Comparison of ENCODE assay signal across 19 cellular contexts in the genomic region with DNA sequence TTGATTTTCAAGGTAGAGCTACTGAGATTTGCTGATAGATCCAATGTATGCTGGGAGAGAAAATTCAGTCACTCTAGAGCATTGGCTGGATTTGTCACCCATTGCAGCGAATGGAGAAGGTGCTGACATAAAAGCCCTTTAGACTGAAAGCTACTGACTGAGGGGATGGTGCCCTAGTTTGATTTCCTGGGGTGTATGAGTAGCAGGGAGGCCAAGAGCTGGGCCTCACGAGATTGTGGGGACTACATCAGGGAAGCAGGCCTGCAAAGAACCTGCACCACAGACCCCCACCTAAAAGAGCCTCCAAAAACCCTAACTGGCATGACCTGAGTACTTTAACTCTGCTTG. TPM values are rescaled to one million over a fixed set of nuclear protein-coding genes. Genes with fewer than 3 reads are reported as not detected.
DNase-seq lines count a peak whose midpoint lies in the region; ATAC-seq, FAIRE-seq and TF ChIP-seq lines count a peak whose summit lies in the region.
"Had no signal": no experiment of that assay in that cellular context is flagged by ENCODE, and none has a peak within 500 bp of the region (broad histone marks: within the 10 kb centered on the region; RNA-seq: fewer than 3 reads in every experiment).

No MANE protein-coding gene starts in this region.

- no peak for ATAC-seq in activated naive CD8-positive, alpha-beta T cell treated with anti-CD3 and anti-CD28 coated beads, Interleukin-2, amount 50 U/mL, for 24 hours
- ATAC-seq in HG02678 (IDR thresholded peaks at IDR 0.05; ENCODE audit: unreplicated experiment): no peak
- ATAC-seq: A549 had no signal

- no peak overlapping the region for H3K4me3 ChIP-seq in neural progenitor cell
- H3K4me3 ChIP-seq: A549 had no signal

- TF ChIP-seq CTCF in HFFc6 (IDR thresholded peaks at IDR 0.05) (no peak), neural progenitor cell (IDR thresholded peaks at IDR 0.05) (no peak)

- peak overlapping the region; percentile 61 for H3K27ac Mint-ChIP-seq in activated naive CD8-positive, alpha-beta T cell
- H3K27ac Mint-ChIP-seq in activated naive CD8-positive, alpha-beta T cell treated with anti-CD3 and anti-CD28 coated beads, Interleukin-2, amount 50 U/mL, for 24 hours: no peak overlapping the region
- H3K27ac Mint-ChIP-seq in HFFc6 (peak overlapping the region; percentile 0; the same call in 1 of the 2 replicates), neural progenitor cell (peak overlapping the region; percentile 20)

- no peak overlapping the region for H2AFZ ChIP-seq in neural progenitor cell (replicated peaks)

- H3K27ac ChIP-seq in angular gyrus (ENCODE audit: low read depth, low read length): peak overlapping the region; percentile 26
- H3K27ac ChIP-seq in neural progenitor cell: no peak overlapping the region
- H3K27ac ChIP-seq: A549 had no signal

- H3K4me3 Mint-ChIP-seq in activated naive CD8-positive, alpha-beta T cell: no peak overlapping the region
- no peak overlapping the region for H3K4me3 Mint-ChIP-seq in activated naive CD8-positive, alpha-beta T cell treated with anti-CD3 and anti-CD28 coated beads, Interleukin-2, amount 50 U/mL, for 24 hours
- H3K4me3 Mint-ChIP-seq in HFFc6 (no peak overlapping the region), neural progenitor cell (no peak overlapping the region)
- H3K4me3 Mint-ChIP-seq: CD14-positive monocyte had no signal

- no peaks in the 10 kb centered on the region for H4K20me1 ChIP-seq in neural progenitor cell (ENCODE audit: low read depth)

- H3K9me3 Mint-ChIP-seq in activated naive CD8-positive, alpha-beta T cell (ENCODE audit: low read depth): no peaks in the 10 kb centered on the region
- H3K9me3 Mint-ChIP-seq in activated naive CD8-positive, alpha-beta T cell treated with anti-CD3 and anti-CD28 coated beads, Interleukin-2, amount 50 U/mL, for 24 hours: no peaks in the 10 kb centered on the region
- no peaks in the 10 kb centered on the region for H3K9me3 Mint-ChIP-seq in HFFc6
- H3K9me3 Mint-ChIP-seq in neural progenitor cell: peaks cover 3% of the 10 kb centered on the region
- H3K9me3 Mint-ChIP-seq: CD14-positive monocyte had no signal

- no peaks in the 10 kb centered on the region for H3K4me1 ChIP-seq in neural progenitor cell
- H3K4me1 ChIP-seq: A549 had no signal

- H3K27me3 ChIP-seq in neural progenitor cell: no peaks in the 10 kb centered on the region

- no peak for DNase-seq in activated naive CD8-positive, alpha-beta T cell treated with anti-CD3 and anti-CD28 coated beads, Interleukin-2, amount 50 U/mL, for 24 hours
- no peak for DNase-seq in HFFc6
- no peak for DNase-seq in neural progenitor cell (ENCODE audit: low spot score)
- DNase-seq in urothelium cell line (ENCODE audit: low spot score): no peak
- DNase-seq in NCI-H1930 (lab: John Stamatoyannopoulos, UW): no peak
- DNase-seq: DND-41, GDM1, KBM-7, NCI-H1092 treated with DMSO at 0.1 percent for 48 hours, NCI-H187, NCI-H2171 treated with DMSO at 0.1 percent for 48 hours, NCI-H82 had no signal

- FAIRE-seq in urothelium cell line (lab: Jason Lieb, UNC): no peak
- FAIRE-seq: D721Med had no signal

- no peaks in the 10 kb centered on the region for H3F3A ChIP-seq in neural progenitor cell (ENCODE audit: low read depth)

- no peaks in the 10 kb centered on the region for H3K79me2 ChIP-seq in neural progenitor cell (ENCODE audit: low read depth)

- peaks cover 18% of the 10 kb centered on the region for H3K36me3 Mint-ChIP-seq in activated naive CD8-positive, alpha-beta T cell
- H3K36me3 Mint-ChIP-seq in activated naive CD8-positive, alpha-beta T cell treated with anti-CD3 and anti-CD28 coated beads, Interleukin-2, amount 50 U/mL, for 24 hours (ENCODE audit: low read depth): peaks cover 48% of the 10 kb centered on the region
- H3K36me3 Mint-ChIP-seq in HFFc6 (ENCODE audit: low read depth): peaks cover 45% of the 10 kb centered on the region
- H3K36me3 Mint-ChIP-seq in neural progenitor cell: peaks cover 27% of the 10 kb centered on the region

- H3K27me3 Mint-ChIP-seq in activated naive CD8-positive, alpha-beta T cell: no peaks in the 10 kb centered on the region
- no peaks in the 10 kb centered on the region for H3K27me3 Mint-ChIP-seq in activated naive CD8-positive, alpha-beta T cell treated with anti-CD3 and anti-CD28 coated beads, Interleukin-2, amount 50 U/mL, for 24 hours
- H3K27me3 Mint-ChIP-seq in HFFc6 (ENCODE audit: insufficient read depth) (peaks cover 3% of the 10 kb centered on the region; the same call in 1 of the 2 replicates), neural progenitor cell (ENCODE audit: insufficient read depth, low read depth) (peaks cover 2% of the 10 kb centered on the region)

- peaks cover 36% of the 10 kb centered on the region for H3K4me1 Mint-ChIP-seq in activated naive CD8-positive, alpha-beta T cell (ENCODE audit: low read depth)
- H3K4me1 Mint-ChIP-seq in activated naive CD8-positive, alpha-beta T cell treated with anti-CD3 and anti-CD28 coated beads, Interleukin-2, amount 50 U/mL, for 24 hours: peaks cover 27% of the 10 kb centered on the region
- H3K4me1 Mint-ChIP-seq in HFFc6 (ENCODE audit: low read depth) (peaks cover 58% of the 10 kb centered on the region), neural progenitor cell (peaks cover 25% of the 10 kb centered on the region)

- no peak overlapping the region for H3K9ac ChIP-seq in neural progenitor cell

- no peaks in the 10 kb centered on the region for H3K36me3 ChIP-seq in neural progenitor cell

- H3K9me3 ChIP-seq in neural progenitor cell (ENCODE audit: low read depth): no peaks in the 10 kb centered on the region
- H3K9me3 ChIP-seq: A549 had no signal

- H3K4me2 ChIP-seq in neural progenitor cell: no peak overlapping the region
- H3K4me2 ChIP-seq: A549 had no signal

RNA-seq across cellular contexts. Expression of a gene that starts 11.6 kb away (rescaled TPM):
- 100 to 1,000 TPM; 378 to 900 (median 434) TPM for total RNA-seq in HFFc6 (2021; fragmentation: NEBNext Ultra II Directional; extraction: Animal tissue kit (Norgen Biotek cat#: 25700))
- 4.2 and 5.4 TPM in 2 replicates for total RNA-seq in neural progenitor cell (ENCODE audit: low replicate concordance)

RNA-seq across cellular contexts. Expression of a gene that starts 23.9 kb away (rescaled TPM):
- under 1 TPM; 0.31 to 0.62 (median 0.49) TPM for total RNA-seq in HFFc6 (2021; fragmentation: NEBNext Ultra II Directional; extraction: Animal tissue kit (Norgen Biotek cat#: 25700))
- total RNA-seq in neural progenitor cell (ENCODE audit: low replicate concordance): not detected in 2 replicates
- total RNA-seq: NCI-H460 had no signal

Comparison
In these comparisons a context has a peak if more than half of its experiments do, and no peak if none do; other contexts are left out.
1. RNA of a gene that starts 11.6 kb away (total RNA-seq): 378 to 900 TPM in HFFc6; 4.2 to 5.4 TPM in neural progenitor cell; every median in the first group is over 10 times any median in the second.